ENCODE assay signal across 27 cellular contexts in the genomic region with DNA sequence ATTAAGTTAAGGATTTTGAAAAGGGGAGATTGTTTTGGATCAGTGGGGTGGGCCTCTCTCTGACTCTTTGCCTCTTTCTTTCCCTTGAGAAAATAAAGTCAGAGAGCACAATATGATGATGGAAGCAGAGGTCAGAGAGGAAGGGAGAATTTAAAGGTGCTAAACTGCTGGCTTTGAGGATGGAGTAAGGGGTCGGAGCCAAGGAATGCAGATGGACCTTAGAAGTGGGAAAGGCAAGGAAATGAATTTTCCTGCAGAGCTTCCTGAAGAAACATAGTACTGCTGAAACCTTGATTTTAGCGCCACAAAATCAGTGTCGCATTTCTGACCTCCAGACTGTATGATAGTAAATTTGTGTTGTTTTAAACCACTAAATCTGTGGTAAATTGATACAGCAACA.
"Had no signal": no experiment of that assay in that cellular context is flagged by ENCODE, and none has a peak within 500 bp of the region (broad histone marks: within the 10 kb centered on the region; RNA-seq: fewer than 3 reads in every experiment).

No MANE protein-coding gene starts in this region.

- H3K4me2 ChIP-seq: hepatocyte, neural progenitor cell, smooth muscle cell had no signal

- H3K4me1 ChIP-seq: left ventricle myocardium inferior, neural progenitor cell, psoas muscle, right atrium auricular region, tibial nerve, uterus had no signal

- H3K27me3 Mint-ChIP-seq: naive B cell; stimulated activated memory B cell treated with anti-CD40 and anti-IgM and Interleukin-4, amounts not matched to agents 10 μg/mL and 1 μg/mL and 100 μg/mL, for 72 hours; stimulated activated naive CD8-positive, alpha-beta T cell treated with anti-CD3 and anti-CD28 coated beads, Interleukin-15, amount 100 ng/mL, for 72 hours; type B pancreatic cell had no signal

- H3K4me3 Mint-ChIP-seq: mesothelial cell of epicardium; naive B cell; natural killer cell; nephron progenitor cell; neural progenitor cell; stimulated activated memory B cell treated with anti-CD40 and anti-IgM and Interleukin-4, amounts not matched to agents 10 μg/mL and 1 μg/mL and 100 μg/mL, for 72 hours; stimulated activated naive CD8-positive, alpha-beta T cell treated with anti-CD3 and anti-CD28 coated beads, Interleukin-15, amount 100 ng/mL, for 72 hours; type B pancreatic cell had no signal

- H3K4me3 ChIP-seq: hepatocyte, left ventricle myocardium inferior, lung, neural progenitor cell, ovary, psoas muscle, right atrium auricular region, right lobe of liver, smooth muscle cell, tibial nerve, uterus had no signal

- H3K79me2 ChIP-seq: hepatocyte had no signal

- H3K9me3 ChIP-seq: left ventricle myocardium inferior, ovary, psoas muscle, right atrium auricular region, right lobe of liver, tibial nerve, uterus had no signal

- H3K9me3 Mint-ChIP-seq: nephron progenitor cell, neural progenitor cell had no signal

- H3K4me1 Mint-ChIP-seq: naive B cell; natural killer cell; nephron progenitor cell; neural progenitor cell; stimulated activated memory B cell treated with anti-CD40 and anti-IgM and Interleukin-4, amounts not matched to agents 10 μg/mL and 1 μg/mL and 100 μg/mL, for 72 hours; stimulated activated naive CD8-positive, alpha-beta T cell treated with anti-CD3 and anti-CD28 coated beads, Interleukin-15, amount 100 ng/mL, for 72 hours had no signal

- H2AFZ ChIP-seq: hepatocyte, neural progenitor cell had no signal

- H3K36me3 ChIP-seq: left ventricle myocardium inferior, neural progenitor cell, ovary, right atrium auricular region, right lobe of liver, tibial nerve, uterus had no signal

- H3K27ac ChIP-seq: hepatocyte, left ventricle myocardium inferior, neural progenitor cell, ovary, psoas muscle, right atrium auricular region, right lobe of liver, tibial nerve, uterus had no signal

- H3K27ac Mint-ChIP-seq: mesothelial cell of epicardium; naive B cell; natural killer cell; nephron progenitor cell; neural progenitor cell; stimulated activated memory B cell treated with anti-CD40 and anti-IgM and Interleukin-4, amounts not matched to agents 10 μg/mL and 1 μg/mL and 100 μg/mL, for 72 hours; stimulated activated naive CD8-positive, alpha-beta T cell treated with anti-CD3 and anti-CD28 coated beads, Interleukin-15, amount 100 ng/mL, for 72 hours; type B pancreatic cell had no signal

- H3K27me3 ChIP-seq: hepatocyte, neural progenitor cell, ovary, right atrium auricular region, right lobe of liver, tibial nerve, uterus had no signal

- ATAC-seq: natural killer cell; psoas muscle; right lobe of liver; stimulated activated memory B cell treated with anti-CD40 and anti-IgM and Interleukin-4, amounts not matched to agents 10 μg/mL and 1 μg/mL and 100 μg/mL, for 72 hours; stimulated activated naive CD8-positive, alpha-beta T cell treated with anti-CD3 and anti-CD28 coated beads, Interleukin-15, amount 100 ng/mL, for 72 hours had no signal

- H3K36me3 Mint-ChIP-seq: mesothelial cell of epicardium; naive B cell; natural killer cell; neural progenitor cell; stimulated activated memory B cell treated with anti-CD40 and anti-IgM and Interleukin-4, amounts not matched to agents 10 μg/mL and 1 μg/mL and 100 μg/mL, for 72 hours; type B pancreatic cell had no signal

- DNase-seq: islet precursor cell; left ventricle myocardium inferior; mesendoderm; naive B cell; natural killer cell; nephron progenitor cell; ovary; posterior cingulate gyrus; psoas muscle; right lobe of liver; stimulated activated CD4-positive, alpha-beta T cell treated with anti-CD3 and anti-CD28 coated beads, Interleukin-1b, Interleukin-23, amount 100 ng/mL, for 48 hours; stimulated activated CD4-positive, alpha-beta T cell treated with anti-CD3 and anti-CD28 coated beads, Interleukin-2, amount 100 ng/mL, for 48 hours; stimulated activated CD4-positive, alpha-beta T cell treated with anti-CD3 and anti-CD28 coated beads, Interleukin-4, amount 100 ng/mL, for 4 hours; stimulated activated CD8-positive, alpha-beta memory T cell treated with anti-CD3 and anti-CD28 coated beads, Interleukin-4, amount 100 ng/mL, for 48 hours; stimulated activated naive CD4-positive, alpha-beta T cell treated with Interleukin-2 at 50 U/mL for 16 hours; stimulated activated naive CD8-positive, alpha-beta T cell treated with anti-CD3 and anti-CD28 coated beads, Interleukin-15, amount 100 ng/mL, for 72 hours; substantia nigra; uterus had no signal

- H3K9ac ChIP-seq: neural progenitor cell had no signal
